Comparison of ENCODE assay signal across 11 cellular contexts in genomic region chr6:48826884-48827701, GRCh38.
A peak's percentile ranks its signal among the peaks of the same experiment; 100 is the strongest.
DNase-seq lines count a peak whose midpoint lies in the region; ATAC-seq, FAIRE-seq and TF ChIP-seq lines count a peak whose summit lies in the region.
"Had no signal": no experiment of that assay in that cellular context is flagged by ENCODE, and none has a peak within 500 bp of the region (broad histone marks: within the 10 kb centered on the region; RNA-seq: fewer than 3 reads in every experiment).

No MANE protein-coding gene starts in this region.

- CTCF ChIA-PET in RWPE1 (lab: Yijun Ruan, JAX) = interaction anchor here (0.5 kb wide), 1 partner anchor 591 kb away, joined by 3 read pairs; no protein-coding TSS in a partner anchor

- no peaks in the 10 kb centered on the region for H3K36me3 ChIP-seq in fibroblast of lung (ENCODE audit: control insufficient read depth, insufficient read depth, low read length)
- no peaks in the 10 kb centered on the region for H3K36me3 ChIP-seq in trophoblast cell (ENCODE audit: control insufficient read depth in 1 of 2, insufficient read depth in 2 of 2, low read length in 2 of 2)
- H3K36me3 ChIP-seq in endodermal cell (ENCODE audit: control insufficient read depth, insufficient read depth, low read length) = no peaks in the 10 kb centered on the region
- H3K36me3 ChIP-seq: heart left ventricle had no signal

- no peak overlapping the region for H3K14ac ChIP-seq in trophoblast cell (ENCODE audit: low read length)

- no peak overlapping the region for H4K91ac ChIP-seq in trophoblast cell (ENCODE audit: low read depth, low read length)

- no peak overlapping the region for H3K4me3 Mint-ChIP-seq in endodermal cell
- H3K4me3 Mint-ChIP-seq: IgD-negative memory B cell had no signal

- H3K79me1 ChIP-seq in trophoblast cell (ENCODE audit: low read length) = no peaks in the 10 kb centered on the region

- no peak overlapping the region for H4K12ac ChIP-seq in trophoblast cell (ENCODE audit: low read depth, low read length)

- H3K79me2 ChIP-seq in fibroblast of lung (ENCODE audit: control insufficient read depth, insufficient read depth, low read length) (no peaks in the 10 kb centered on the region), trophoblast cell (ENCODE audit: control insufficient read depth, insufficient read depth, low read length, poor library complexity) (no peaks in the 10 kb centered on the region)

- ATAC-seq in HG02981 (IDR thresholded peaks at IDR 0.05; ENCODE audit: unreplicated experiment) = no peak
- ATAC-seq: stimulated activated naive CD8-positive, alpha-beta T cell treated with anti-CD3 and anti-CD28 coated beads, Interleukin-15, Interleukin-2, amounts not matched to agents 100 U/mL and 50 U/mL, for 24 hours had no signal

- H3K9ac ChIP-seq in fibroblast of lung (ENCODE audit: insufficient read depth, low read length) (peak overlapping the region; percentile 32), trophoblast cell (ENCODE audit: low read length) (no peak overlapping the region), endodermal cell (ENCODE audit: extremely low read depth, low read length, poor library complexity, severe bottlenecking) (no peak overlapping the region)

- H3K4ac ChIP-seq in trophoblast cell (ENCODE audit: low read depth, low read length) = no peak overlapping the region

- H3K36me3 Mint-ChIP-seq in endodermal cell (ENCODE audit: low read depth) = no peaks in the 10 kb centered on the region
- H3K36me3 Mint-ChIP-seq: IgD-negative memory B cell had no signal

- peaks cover 25% of the 10 kb centered on the region for H3K4me1 Mint-ChIP-seq in endodermal cell
- H3K4me1 Mint-ChIP-seq: IgD-negative memory B cell had no signal

- H3K27me3 Mint-ChIP-seq in endodermal cell (ENCODE audit: insufficient read depth) = no peaks in the 10 kb centered on the region
- H3K27me3 Mint-ChIP-seq: IgD-negative memory B cell had no signal

- peak overlapping the region; percentile 76 for H3K4me2 ChIP-seq in fibroblast of lung (ENCODE audit: extremely low read depth, insufficient read depth, low read length)
- H3K4me2 ChIP-seq in trophoblast cell (ENCODE audit: low read length) = no peak overlapping the region

- no peak for FAIRE-seq in GM12892 (lab: Jason Lieb, UNC)

- H4K20me1 ChIP-seq in fibroblast of lung (ENCODE audit: control insufficient read depth, extremely low read depth, insufficient read depth, low read length) = no peaks in the 10 kb centered on the region

- no peak overlapping the region for H2AFZ ChIP-seq in fibroblast of lung (ENCODE audit: low read length)
- H2AFZ ChIP-seq in trophoblast cell (ENCODE audit: insufficient read depth, low read length, poor library complexity) = no peak overlapping the region

- H3K18ac ChIP-seq in trophoblast cell (ENCODE audit: low read length) = no peak overlapping the region

- peak overlapping the region in 3 of 4 experiments; percentile 0 to 30 (median 5) for H3K4me3 ChIP-seq in fibroblast of lung (replicated peaks in 1 of 4; ENCODE audit: control extremely low read depth in 1 of 4, insufficient read depth in 1 of 4, low read depth in 3 of 4, low read length in 4 of 4)
- no peak overlapping the region for H3K4me3 ChIP-seq in trophoblast cell (ENCODE audit: low read depth, low read length)
- H3K4me3 ChIP-seq in endodermal cell (ENCODE audit: low read length) = no peak overlapping the region
- H3K4me3 ChIP-seq: heart left ventricle had no signal

- H2AK5ac ChIP-seq in trophoblast cell (ENCODE audit: low read length) = no peak overlapping the region

- POLR2A ChIA-PET in RWPE1 (lab: Yijun Ruan, JAX; ENCODE audit: low non-redundant PET) = interaction anchor here (0.7 kb wide), 1 partner anchor 246 kb away, joined by 3 read pairs; no protein-coding TSS in a partner anchor

- H3K9me3 Mint-ChIP-seq in endodermal cell = peaks cover 13% of the 10 kb centered on the region

- H2BK5ac ChIP-seq in trophoblast cell (ENCODE audit: low read depth, low read length, poor library complexity) = no peak overlapping the region

- no peak overlapping the region for H2BK120ac ChIP-seq in trophoblast cell (ENCODE audit: insufficient read depth, low read length, poor library complexity)

- H3K27ac ChIP-seq in RWPE1 = peak overlapping the region; percentile 80
- H3K27ac ChIP-seq in fibroblast of lung (ENCODE audit: insufficient read depth, low read length) = peak overlapping the region; percentile 84
- H3K27ac ChIP-seq in trophoblast cell (ENCODE audit: low read depth, low read length) = no peak overlapping the region
- H3K27ac ChIP-seq in endodermal cell (ENCODE audit: low read depth, low read length) = no peak overlapping the region

- no peak for TF ChIP-seq CTCF in RWPE1 (conservative IDR thresholded peaks at IDR 0.05; ENCODE audit: low read depth)
- no peak for TF ChIP-seq CTCF in fibroblast of lung (conservative IDR thresholded peaks at IDR 0.05 in 1 of 2, IDR thresholded peaks at IDR 0.05 in 1 of 2; ENCODE audit: low read depth in 1 of 2, low read length in 2 of 2)
- TF ChIP-seq CTCF in endodermal cell (conservative IDR thresholded peaks at IDR 0.05) = no peak

- H3K27me3 ChIP-seq in fibroblast of lung (ENCODE audit: control insufficient read depth, insufficient read depth, low read length) (no peaks in the 10 kb centered on the region), trophoblast cell (ENCODE audit: insufficient read depth, low read length) (no peaks in the 10 kb centered on the region), endodermal cell (ENCODE audit: control insufficient read depth, insufficient read depth, low read length, poor library complexity, severe bottlenecking) (no peaks in the 10 kb centered on the region)
- H3K27me3 ChIP-seq: heart left ventricle had no signal

- H3K27ac Mint-ChIP-seq in endodermal cell = no peak overlapping the region
- H3K27ac Mint-ChIP-seq: IgD-negative memory B cell had no signal

- no peak overlapping the region for H4K8ac ChIP-seq in trophoblast cell (ENCODE audit: low read depth, low read length)

- DNase-seq in ELF-1 (ENCODE audit: low read depth, low spot score) (peak; percentile 26), RWPE1 (ENCODE audit: low spot score) (peak; percentile 89), fibroblast of lung (ENCODE audit: low read depth in 2 of 2) (peak; percentile 96 to 99), trophoblast cell (peak; percentile 89 to 93), endodermal cell (no peak), GM12892 (ENCODE audit: insufficient read length) (no peak)
- no peak for DNase-seq in activated T-cell treated with anti-CD3 and anti-CD28 coated beads, Interleukin-2, amount 50 U/mL, for 1 hour
- DNase-seq: heart left ventricle; stimulated activated naive CD8-positive, alpha-beta T cell treated with anti-CD3 and anti-CD28 coated beads, Interleukin-15, Interleukin-2, amounts not matched to agents 100 U/mL and 50 U/mL, for 24 hours had no signal

- no CpG with 5 or more reads among the region's 6 CpGs for whole genome bisulfite sequencing in trophoblast cell (ENCODE audit: extremely low coverage, insufficient coverage, insufficient read length)
- WGBS in endodermal cell (ENCODE audit: insufficient coverage in 1 of 2, insufficient read length in 1 of 2), 2 experiments = 92% methylated on average over 6 of the region's 6 CpGs; no CpG with 5 or more reads in 1 of the 2 experiments

- no peak for TF ChIP-seq POLR2A in GM12892 (IDR thresholded peaks at IDR 0.05; ENCODE audit: low read depth, low read length)

- H3K4me1 ChIP-seq in fibroblast of lung (ENCODE audit: control insufficient read depth, extremely low read depth, insufficient read depth, low read length) (peaks cover 6% of the 10 kb centered on the region), trophoblast cell (ENCODE audit: control insufficient read depth in 1 of 2, insufficient read depth in 2 of 2, low read length in 2 of 2) (no peaks in the 10 kb centered on the region), endodermal cell (ENCODE audit: control insufficient read depth, insufficient read depth, low read length) (no peaks in the 10 kb centered on the region)

- no peaks in the 10 kb centered on the region for H3K9me3 ChIP-seq in fibroblast of lung (ENCODE audit: control insufficient read depth, insufficient read depth, low read depth, low read length)
- H3K9me3 ChIP-seq in trophoblast cell (ENCODE audit: insufficient read depth, low read depth, low read length) = no peaks in the 10 kb centered on the region
- H3K9me3 ChIP-seq in endodermal cell (ENCODE audit: control insufficient read depth, low read length) = no peaks in the 10 kb centered on the region

- H3K23ac ChIP-seq in trophoblast cell (ENCODE audit: low read length) = no peak overlapping the region

- H2BK12ac ChIP-seq in trophoblast cell (ENCODE audit: low read length) = no peak overlapping the region

Comparison
In these comparisons a context has a peak if more than half of its experiments do, and no peak if none do; other contexts are left out.
1. DNase-seq: peak in ELF-1 (single experiment), RWPE1 (single experiment), fibroblast of lung (2 of 2) and trophoblast cell (2 of 2); none in endodermal cell (single experiment), activated T-cell treated with anti-CD3 and anti-CD28 coated beads, Interleukin-2, amount 50 U/mL, for 1 hour (single experiment) and GM12892 (single experiment).
2. H3K27ac ChIP-seq: peak in RWPE1 (single experiment) and fibroblast of lung (single experiment); none in trophoblast cell (single experiment) and endodermal cell (single experiment).
3. H3K4me3 ChIP-seq: peak in fibroblast of lung (3 of 4); none in trophoblast cell (single experiment) and endodermal cell (single experiment).